In genomic region chr12:87413784-87414183, GRCh38 we compare ENCODE assay signal across 20 cellular contexts.
DNase-seq lines count a peak whose midpoint lies in the region; ATAC-seq, FAIRE-seq and TF ChIP-seq lines count a peak whose summit lies in the region.
"Had no signal": no experiment of that assay in that cellular context is flagged by ENCODE, and none has a peak within 500 bp of the region (broad histone marks: within the 10 kb centered on the region; RNA-seq: fewer than 3 reads in every experiment).

No MANE protein-coding gene starts in this region.

- H3K79me2 ChIP-seq in SK-N-SH (ENCODE audit: insufficient read depth): no peaks in the 10 kb centered on the region

- no peaks in the 10 kb centered on the region for H3K36me3 ChIP-seq in SK-N-SH (replicated peaks in 1 of 2; ENCODE audit: control insufficient read depth in 1 of 2, insufficient read depth in 2 of 2, low read length in 1 of 2)
- H3K36me3 ChIP-seq: neural progenitor cell, right lobe of liver, thoracic aorta, WERI-Rb-1 had no signal

- no peaks in the 10 kb centered on the region for H3K9me2 ChIP-seq in SK-N-SH

- H3K9ac ChIP-seq in SK-N-SH: no peak overlapping the region
- H3K9ac ChIP-seq: neural progenitor cell had no signal

- peak; percentile 63 for DNase-seq in LHCN-M2 (ENCODE audit: low read depth)
- peak; percentile 23 for DNase-seq in SK-N-SH
- peak; percentile 94 for DNase-seq in fibroblast of pulmonary artery (ENCODE audit: low read depth)
- peak; percentile 7 for DNase-seq in pulmonary artery endothelial cell (ENCODE audit: low read depth, low spot score)
- no peak for DNase-seq in NCI-H510A treated with DMSO at 0.1 percent for 48 hours (lab: John Stamatoyannopoulos, UW)
- no peak for DNase-seq in putamen (ENCODE audit: low spot score)
- no peak for DNase-seq in GM12891 (ENCODE audit: insufficient read length, low spot score)
- DNase-seq: activated effector memory CD4-positive, alpha-beta T cell treated with Interleukin-2 at 50 U/mL for 16 hours; aorta; DND-41; NCI-H1417 treated with DMSO at 0.1 percent for 48 hours; NCI-H526 treated with DMSO at 0.1 percent for 48 hours; right lobe of liver; WERI-Rb-1 had no signal

- H3K27me3 ChIP-seq in SK-N-SH (ENCODE audit: insufficient read depth): no peaks in the 10 kb centered on the region
- H3K27me3 ChIP-seq: foreskin keratinocyte, neural progenitor cell, right lobe of liver had no signal

- TF ChIP-seq EP300 in SK-N-SH (IDR thresholded peaks at IDR 0.05; ENCODE audit: borderline replicate concordance in 1 of 2, low read depth in 1 of 2, low read length in 1 of 2): peak; percentile 90 to 99

- H3F3A ChIP-seq in SK-N-SH (replicated peaks; ENCODE audit: insufficient read depth): peaks cover 5% of the 10 kb centered on the region

- TF ChIP-seq RAD21 in SK-N-SH (IDR thresholded peaks at IDR 0.05; ENCODE audit: low read length): no peak

- no peak for FAIRE-seq in GM12891 (lab: Jason Lieb, UNC)

- CTCF ChIA-PET in SK-N-SH (lab: Yijun Ruan, JAX): no interaction called here

- H3K4me3 ChIP-seq in SK-N-SH (ENCODE audit: low read depth in 2 of 2, low read length in 1 of 2): no peak overlapping the region
- no peak overlapping the region for H3K4me3 ChIP-seq in fibroblast of pulmonary artery (replicated peaks; ENCODE audit: low read depth, low read length)
- H3K4me3 ChIP-seq: neural progenitor cell, right lobe of liver, thoracic aorta had no signal

- no peak for ATAC-seq in GM19463 (IDR thresholded peaks at IDR 0.05; ENCODE audit: unreplicated experiment)
- ATAC-seq: foreskin keratinocyte, Panc1, right lobe of liver had no signal

- no peaks in the 10 kb centered on the region for H4K20me1 ChIP-seq in SK-N-SH (ENCODE audit: insufficient read depth)

- H2AFZ ChIP-seq in SK-N-SH (ENCODE audit: low read depth): no peak overlapping the region
- H2AFZ ChIP-seq: neural progenitor cell had no signal

- H3K4me2 ChIP-seq in SK-N-SH: no peak overlapping the region
- H3K4me2 ChIP-seq: neural progenitor cell had no signal

- POLR2A ChIA-PET in SK-N-SH (lab: Yijun Ruan, JAX): no interaction called here

- TF ChIP-seq POLR2A in GM12891 (IDR thresholded peaks at IDR 0.05; ENCODE audit: low read depth, low read length): no peak

- TF ChIP-seq CTCF in SK-N-SH (IDR thresholded peaks at IDR 0.05) (no peak), fibroblast of pulmonary artery (IDR thresholded peaks at IDR 0.05; ENCODE audit: low read length, missing control alignments) (no peak)

- 9% methylated on average over 2 of the region's 2 CpGs for WGBS in SK-N-SH (ENCODE audit: low lambda C conversion rate)

- peak overlapping the region; percentile 65 to 82; a peak in 3 of 4 replicates for H3K27ac ChIP-seq in SK-N-SH (ENCODE audit: low read depth in 2 of 2, low read length in 1 of 2)
- H3K27ac ChIP-seq: foreskin keratinocyte, HL-60, neural progenitor cell, right lobe of liver, thoracic aorta, WERI-Rb-1 had no signal

- H3K9me3 ChIP-seq in SK-N-SH: no peaks in the 10 kb centered on the region
- H3K9me3 ChIP-seq: right lobe of liver, thoracic aorta had no signal

- H3K4me1 ChIP-seq in SK-N-SH (ENCODE audit: control insufficient read depth in 1 of 2, insufficient read depth in 2 of 2, low read depth in 1 of 2, low read length in 1 of 2): peaks cover 0 to 4% of the 10 kb centered on the region in 2 experiments; a peak in 1 of 4 replicates
- H3K4me1 ChIP-seq: neural progenitor cell, right lobe of liver had no signal

TF ChIP-seq in SK-N-SH, 30 proteins besides CTCF, POLR2A, EP300 and RAD21 (continues in another document):
- no peak for TF ChIP-seq NRF1 (IDR thresholded peaks at IDR 0.05; ENCODE audit: low read depth, low read length)
- peak; percentile 98 for TF ChIP-seq TEAD4 (IDR thresholded peaks at IDR 0.05; ENCODE audit: borderline replicate concordance, insufficient read depth)
- TF ChIP-seq FOSL2 (IDR thresholded peaks at IDR 0.05; ENCODE audit: borderline replicate concordance, low read depth): peak; percentile 65
- TF ChIP-seq NFIC (IDR thresholded peaks at IDR 0.05; ENCODE audit: borderline replicate concordance): peak; percentile 100
- TF ChIP-seq RXRA (IDR thresholded peaks at IDR 0.05; ENCODE audit: borderline replicate concordance, low read depth): peak; percentile 76
- no peak for TF ChIP-seq FOXJ3 (CRISPR knock-in tag; IDR thresholded peaks at IDR 0.05)
- TF ChIP-seq, protein P1, sequence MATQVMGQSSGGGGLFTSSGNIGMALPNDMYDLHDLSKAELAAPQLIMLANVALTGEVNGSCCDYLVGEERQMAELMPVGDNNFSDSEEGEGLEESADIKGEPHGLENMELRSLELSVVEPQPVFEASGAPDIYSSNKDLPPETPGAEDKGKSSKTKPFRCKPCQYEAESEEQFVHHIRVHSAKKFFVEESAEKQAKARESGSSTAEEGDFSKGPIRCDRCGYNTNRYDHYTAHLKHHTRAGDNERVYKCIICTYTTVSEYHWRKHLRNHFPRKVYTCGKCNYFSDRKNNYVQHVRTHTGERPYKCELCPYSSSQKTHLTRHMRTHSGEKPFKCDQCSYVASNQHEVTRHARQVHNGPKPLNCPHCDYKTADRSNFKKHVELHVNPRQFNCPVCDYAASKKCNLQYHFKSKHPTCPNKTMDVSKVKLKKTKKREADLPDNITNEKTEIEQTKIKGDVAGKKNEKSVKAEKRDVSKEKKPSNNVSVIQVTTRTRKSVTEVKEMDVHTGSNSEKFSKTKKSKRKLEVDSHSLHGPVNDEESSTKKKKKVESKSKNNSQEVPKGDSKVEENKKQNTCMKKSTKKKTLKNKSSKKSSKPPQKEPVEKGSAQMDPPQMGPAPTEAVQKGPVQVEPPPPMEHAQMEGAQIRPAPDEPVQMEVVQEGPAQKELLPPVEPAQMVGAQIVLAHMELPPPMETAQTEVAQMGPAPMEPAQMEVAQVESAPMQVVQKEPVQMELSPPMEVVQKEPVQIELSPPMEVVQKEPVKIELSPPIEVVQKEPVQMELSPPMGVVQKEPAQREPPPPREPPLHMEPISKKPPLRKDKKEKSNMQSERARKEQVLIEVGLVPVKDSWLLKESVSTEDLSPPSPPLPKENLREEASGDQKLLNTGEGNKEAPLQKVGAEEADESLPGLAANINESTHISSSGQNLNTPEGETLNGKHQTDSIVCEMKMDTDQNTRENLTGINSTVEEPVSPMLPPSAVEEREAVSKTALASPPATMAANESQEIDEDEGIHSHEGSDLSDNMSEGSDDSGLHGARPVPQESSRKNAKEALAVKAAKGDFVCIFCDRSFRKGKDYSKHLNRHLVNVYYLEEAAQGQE (IDR thresholded peaks at IDR 0.05; ENCODE audit: low read depth, low read length): no peak
- no peak for TF ChIP-seq ELF1 (IDR thresholded peaks at IDR 0.05)
- TF ChIP-seq RFX5 (IDR thresholded peaks at IDR 0.05; ENCODE audit: low read length): no peak
- TF ChIP-seq POLR2AphosphoS5 (IDR thresholded peaks at IDR 0.05; ENCODE audit: low read depth, low read length): peak; percentile 89

TF ChIP-seq in GM12891, 5 proteins besides CTCF, POLR2A, EP300 and RAD21:
- no peak for TF ChIP-seq TAF1 (IDR thresholded peaks at IDR 0.05; ENCODE audit: low read depth, low read length)
- no peak for TF ChIP-seq POLR2AphosphoS5 (IDR thresholded peaks at IDR 0.05; ENCODE audit: low read depth, low read length)
- TF ChIP-seq POU2F2 (IDR thresholded peaks at IDR 0.05; ENCODE audit: low read depth, low read length): no peak
- no peak for TF ChIP-seq SPI1 (IDR thresholded peaks at IDR 0.05; ENCODE audit: low read depth, low read length)
- TF ChIP-seq PAX5 (IDR thresholded peaks at IDR 0.05; ENCODE audit: insufficient read depth, low read length, severe bottlenecking): no peak
TF ChIP-seq in GM12891: peak in this region for 0.

Comparison
In these comparisons a context has a peak if more than half of its experiments do, and no peak if none do; other contexts are left out.
1. DNase-seq: peak in LHCN-M2 (single experiment), SK-N-SH (single experiment), fibroblast of pulmonary artery (single experiment) and pulmonary artery endothelial cell (single experiment); none in NCI-H510A treated with DMSO at 0.1 percent for 48 hours (single experiment), putamen (single experiment) and GM12891 (single experiment).